In the genomic region with DNA sequence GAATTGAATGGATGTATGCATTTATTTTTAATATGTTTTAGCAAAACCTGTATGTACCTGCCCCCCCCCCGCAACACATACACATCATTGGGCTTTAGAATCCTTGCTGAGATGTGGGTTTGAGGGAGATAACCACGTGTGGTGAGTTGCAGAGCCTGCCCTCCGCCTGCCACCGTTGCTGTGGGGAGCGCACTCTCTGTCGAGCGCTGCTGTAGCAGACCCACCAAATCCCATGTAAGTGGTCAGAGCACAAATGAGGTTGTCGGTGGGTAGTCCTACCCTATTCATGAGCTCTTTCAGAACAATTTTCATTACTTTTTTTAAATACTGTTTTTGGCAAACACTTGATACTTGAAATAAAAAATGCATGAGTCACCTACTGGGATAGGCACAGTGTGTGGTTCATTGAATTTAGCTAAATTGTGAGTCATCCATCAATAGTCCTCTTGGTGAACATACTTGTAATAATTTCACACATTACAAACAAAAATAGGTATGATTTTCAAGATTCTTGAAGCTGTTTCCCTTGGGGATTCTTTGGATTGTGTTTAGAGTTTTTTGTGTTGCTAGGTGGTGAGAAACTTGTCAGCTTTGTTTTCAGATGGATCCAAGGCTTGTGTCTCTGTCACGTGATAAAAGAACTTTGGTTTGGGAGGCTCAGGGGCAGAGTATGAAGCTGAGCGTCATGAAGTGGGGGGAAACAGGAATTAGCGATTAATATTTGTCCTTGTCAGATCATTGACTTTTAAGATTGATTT, we compare ENCODE assay signal across 8 cellular contexts.
DNase-seq lines count a peak whose midpoint lies in the region; ATAC-seq, FAIRE-seq and TF ChIP-seq lines count a peak whose summit lies in the region.

No MANE protein-coding gene starts in this region.

- intact Hi-C loops in left cardiac atrium (cut with DNase I) (loop anchor here in 1 of 2 donors (10.0 kb wide), 1 partner anchor 536 kb away; no protein-coding TSS in a partner anchor), left ventricle myocardium inferior (cut with micrococcal nuclease) (no loop called here)

- H3K4me1 ChIP-seq in left ventricle myocardium inferior = peaks cover 3% of the 10 kb centered on the region

- TF ChIP-seq POLR2A in GM12891 (IDR thresholded peaks at IDR 0.05; ENCODE audit: low read depth, low read length) = no peak

- no peaks in the 10 kb centered on the region for H3K9me3 ChIP-seq in left ventricle myocardium inferior (replicated peaks)

- DNase-seq in left cardiac atrium (no peak), left ventricle myocardium inferior (no peak), NCI-H2196 (lab: John Stamatoyannopoulos, UW; ENCODE audit: unreplicated experiment) (peak; percentile 57), fibroblast of mammary gland (ENCODE audit: low read depth) (peak; percentile 80), NK-92 (lab: John Stamatoyannopoulos, UW; ENCODE audit: unreplicated experiment) (no peak), GM12891 (ENCODE audit: insufficient read length, low spot score) (no peak)
- DNase-seq in effector CD8-positive, alpha-beta T cell (lab: John Stamatoyannopoulos, UW) = no peak

- ATAC-seq in left cardiac atrium (peak; percentile 21 to 83), HG03460 (IDR thresholded peaks at IDR 0.05; ENCODE audit: unreplicated experiment) (no peak)

- H3K4me3 ChIP-seq in left ventricle myocardium inferior (no peak overlapping the region), fibroblast of mammary gland (ENCODE audit: control insufficient read depth, low read depth, low read length) (no peak overlapping the region)

- H3K36me3 ChIP-seq in left ventricle myocardium inferior = no peaks in the 10 kb centered on the region

- H3K27ac ChIP-seq in left ventricle myocardium inferior (replicated peaks) = no peak overlapping the region

- no peak for FAIRE-seq in GM12891 (lab: Jason Lieb, UNC)

- TF ChIP-seq CTCF in left ventricle myocardium inferior (IDR thresholded peaks at IDR 0.05; ENCODE audit: borderline replicate concordance) (no peak), fibroblast of mammary gland (conservative IDR thresholded peaks at IDR 0.05; ENCODE audit: control insufficient read depth, insufficient read depth, low read depth, low read length) (no peak)

- H3K27me3 ChIP-seq in left ventricle myocardium inferior (ENCODE audit: low read depth) = peaks cover 64% of the 10 kb centered on the region

TF ChIP-seq in GM12891, 5 proteins besides CTCF, POLR2A, EP300 and RAD21:
- TF ChIP-seq SPI1 (IDR thresholded peaks at IDR 0.05; ENCODE audit: low read depth, low read length) = no peak
- no peak for TF ChIP-seq POLR2AphosphoS5 (IDR thresholded peaks at IDR 0.05; ENCODE audit: low read depth, low read length)
- no peak for TF ChIP-seq POU2F2 (IDR thresholded peaks at IDR 0.05; ENCODE audit: low read depth, low read length)
- TF ChIP-seq PAX5 (IDR thresholded peaks at IDR 0.05; ENCODE audit: insufficient read depth, low read length, severe bottlenecking) = no peak
- TF ChIP-seq TAF1 (IDR thresholded peaks at IDR 0.05; ENCODE audit: low read depth, low read length) = no peak

Comparison
In these comparisons a context has a peak if more than half of its experiments do, and no peak if none do; other contexts are left out.
1. DNase-seq: peak in NCI-H2196 (single experiment) and fibroblast of mammary gland (single experiment); none in left cardiac atrium (single experiment), left ventricle myocardium inferior (single experiment), NK-92 (single experiment), effector CD8-positive, alpha-beta T cell (single experiment) and GM12891 (single experiment).